Comparison of ENCODE assay signal across 30 cellular contexts in genomic region chr1:234827656-234828055, GRCh38.
"Had no signal": no experiment of that assay in that cellular context is flagged by ENCODE, and none has a peak within 500 bp of the region (broad histone marks: within the 10 kb centered on the region; RNA-seq: fewer than 3 reads in every experiment).

No MANE protein-coding gene starts in this region.

- H3K36me3 Mint-ChIP-seq: activated CD4-positive, alpha-beta memory T cell treated with anti-CD3 and anti-CD28 coated beads for 36 hours; activated naive CD4-positive, alpha-beta T cell treated with anti-CD3 and anti-CD28 coated beads, Interleukin-2, amount 50 U/mL, for 24 hours; activated naive CD8-positive, alpha-beta T cell treated with anti-CD3 and anti-CD28 coated beads for 36 hours had no signal

- H3K27me3 ChIP-seq: adrenal gland, body of pancreas had no signal

- ATAC-seq: activated CD4-positive, alpha-beta T cell treated with anti-CD3 and anti-CD28 coated beads for 36 hours; activated CD8-positive, alpha-beta T cell treated with anti-CD3 and anti-CD28 coated beads, Interleukin-2, amount 10 ng/mL, durations not matched to agents 7 days and 5 days; activated naive CD8-positive, alpha-beta T cell treated with anti-CD3 and anti-CD28 coated beads, Interleukin-2, amount 50 U/mL, for 24 hours; body of pancreas; esophagus mucosa had no signal

- H3K27ac ChIP-seq: adrenal gland, body of pancreas had no signal

- H3K36me3 ChIP-seq: adrenal gland had no signal

- H3K4me3 Mint-ChIP-seq: activated CD4-positive, alpha-beta memory T cell treated with anti-CD3 and anti-CD28 coated beads for 36 hours; activated CD4-positive, alpha-beta T cell treated with anti-CD3 and anti-CD28 coated beads for 36 hours; activated CD4-positive, alpha-beta T cell treated with anti-CD3 and anti-CD28 coated beads, Interleukin-2, amount 10 ng/mL, durations not matched to agents 24 days and 14 days; activated CD8-positive, alpha-beta T cell treated with anti-CD3 and anti-CD28 coated beads, Interleukin-2, amount 10 ng/mL, durations not matched to agents 7 days and 5 days; activated naive CD4-positive, alpha-beta T cell treated with anti-CD3 and anti-CD28 coated beads for 36 hours; activated naive CD4-positive, alpha-beta T cell treated with anti-CD3 and anti-CD28 coated beads, Interleukin-2, amount 50 U/mL, for 24 hours; activated naive CD8-positive, alpha-beta T cell treated with anti-CD3 and anti-CD28 coated beads for 36 hours; activated naive CD8-positive, alpha-beta T cell treated with anti-CD3 and anti-CD28 coated beads, Interleukin-2, amount 50 U/mL, for 24 hours; activated T-cell treated with anti-CD3 and anti-CD28 coated beads, Interleukin-2, amount 50 U/mL, for 24 hours had no signal

- H3K4me3 ChIP-seq: adrenal gland, body of pancreas had no signal

- H3K27me3 Mint-ChIP-seq: activated CD4-positive, alpha-beta memory T cell treated with anti-CD3 and anti-CD28 coated beads for 36 hours; activated CD4-positive, alpha-beta T cell treated with anti-CD3 and anti-CD28 coated beads for 36 hours; activated CD4-positive, alpha-beta T cell treated with anti-CD3 and anti-CD28 coated beads, Interleukin-2, amount 10 ng/mL, durations not matched to agents 24 days and 14 days; activated naive CD4-positive, alpha-beta T cell treated with anti-CD3 and anti-CD28 coated beads, Interleukin-2, amount 50 U/mL, for 24 hours; activated naive CD8-positive, alpha-beta T cell treated with anti-CD3 and anti-CD28 coated beads for 36 hours; activated naive CD8-positive, alpha-beta T cell treated with anti-CD3 and anti-CD28 coated beads, Interleukin-2, amount 50 U/mL, for 24 hours; activated T-cell treated with anti-CD3 and anti-CD28 coated beads, Interleukin-2, amount 50 U/mL, for 24 hours had no signal

- FAIRE-seq: colon, endometrium, endothelial cell of umbilical vein, frontal cortex had no signal

- H3K9me3 ChIP-seq: adrenal gland, body of pancreas had no signal

- H3K9me3 Mint-ChIP-seq: activated CD4-positive, alpha-beta memory T cell treated with anti-CD3 and anti-CD28 coated beads for 36 hours; activated naive CD4-positive, alpha-beta T cell treated with anti-CD3 and anti-CD28 coated beads for 36 hours; activated naive CD4-positive, alpha-beta T cell treated with anti-CD3 and anti-CD28 coated beads, Interleukin-2, amount 50 U/mL, for 24 hours; activated naive CD8-positive, alpha-beta T cell treated with anti-CD3 and anti-CD28 coated beads for 36 hours; activated naive CD8-positive, alpha-beta T cell treated with anti-CD3 and anti-CD28 coated beads, Interleukin-2, amount 50 U/mL, for 24 hours; activated T-cell treated with anti-CD3 and anti-CD28 coated beads, Interleukin-2, amount 50 U/mL, for 24 hours; activated T-helper 2 cell treated with anti-CD3 and anti-CD28 coated beads, Interferon-gamma antibody, Interleukin-2, Interleukin-4, amounts not matched to agents 10 μg/mL and 5 μg/mL and 100 μg/mL, durations not matched to agents 14 hours and 24 hours and 36 hours had no signal

- H3K27ac Mint-ChIP-seq: activated CD4-positive, alpha-beta memory T cell treated with anti-CD3 and anti-CD28 coated beads for 36 hours; activated CD4-positive, alpha-beta T cell treated with anti-CD3 and anti-CD28 coated beads for 36 hours; activated CD4-positive, alpha-beta T cell treated with anti-CD3 and anti-CD28 coated beads, Interleukin-2, amount 10 ng/mL, durations not matched to agents 24 days and 14 days; activated CD8-positive, alpha-beta T cell treated with anti-CD3 and anti-CD28 coated beads, Interleukin-2, amount 10 ng/mL, durations not matched to agents 7 days and 5 days; activated naive CD4-positive, alpha-beta T cell treated with anti-CD3 and anti-CD28 coated beads for 36 hours; activated naive CD4-positive, alpha-beta T cell treated with anti-CD3 and anti-CD28 coated beads, Interleukin-2, amount 50 U/mL, for 24 hours; activated naive CD8-positive, alpha-beta T cell treated with anti-CD3 and anti-CD28 coated beads for 36 hours; activated naive CD8-positive, alpha-beta T cell treated with anti-CD3 and anti-CD28 coated beads, Interleukin-2, amount 50 U/mL, for 24 hours; activated T-cell treated with anti-CD3 and anti-CD28 coated beads, Interleukin-2, amount 50 U/mL, for 24 hours; activated T-helper 2 cell treated with anti-CD3 and anti-CD28 coated beads, Interferon-gamma antibody, Interleukin-2, Interleukin-4, amounts not matched to agents 10 μg/mL and 5 μg/mL and 100 μg/mL, durations not matched to agents 14 hours and 24 hours and 36 hours had no signal

- DNase-seq: activated CD4-positive, alpha-beta memory T cell treated with anti-CD3 and anti-CD28 coated beads for 36 hours; activated CD4-positive, alpha-beta T cell treated with anti-CD3 and anti-CD28 coated beads for 36 hours; activated CD4-positive, alpha-beta T cell treated with anti-CD3 and anti-CD28 coated beads, Interleukin-2, amount 10 ng/mL, durations not matched to agents 24 days and 14 days; activated CD4-positive, CD25-positive, alpha-beta regulatory T cell; activated CD4-positive, CD25-positive, alpha-beta regulatory T cell treated with anti-CD3 and anti-CD28 coated beads, Interleukin-2, amount 50 U/mL, for 72 hours; activated CD8-positive, alpha-beta memory T cell treated with anti-CD3 and anti-CD28 coated beads, Interleukin-2, amount 50 U/mL, for 48 hours; activated CD8-positive, alpha-beta T cell treated with anti-CD3 and anti-CD28 coated beads, Interleukin-2, amount 10 ng/mL, durations not matched to agents 7 days and 5 days; activated effector memory CD4-positive, alpha-beta T cell treated with anti-CD3 and anti-CD28 coated beads, Interleukin-2, amount 50 U/mL, for 16 hours; activated naive CD4-positive, alpha-beta T cell treated with anti-CD3 and anti-CD28 coated beads for 36 hours; activated naive CD8-positive, alpha-beta T cell treated with anti-CD3 and anti-CD28 coated beads for 36 hours; activated naive CD8-positive, alpha-beta T cell treated with anti-CD3 and anti-CD28 coated beads, Interleukin-2, amount 50 U/mL, for 24 hours; activated T-cell treated with anti-CD3 and anti-CD28 coated beads for 4 hours; activated T-cell treated with anti-CD3 and anti-CD28 coated beads, Interleukin-2, amount 50 U/mL, for 24 hours; adrenal gland; amygdala; aorta; body of pancreas; caudate nucleus; cortex of kidney; effector CD8-positive, alpha-beta T cell; foreskin fibroblast; head of caudate nucleus; T-helper 2 cell had no signal
